8 cellular contexts compared by ENCODE assay signal in the genomic region with DNA sequence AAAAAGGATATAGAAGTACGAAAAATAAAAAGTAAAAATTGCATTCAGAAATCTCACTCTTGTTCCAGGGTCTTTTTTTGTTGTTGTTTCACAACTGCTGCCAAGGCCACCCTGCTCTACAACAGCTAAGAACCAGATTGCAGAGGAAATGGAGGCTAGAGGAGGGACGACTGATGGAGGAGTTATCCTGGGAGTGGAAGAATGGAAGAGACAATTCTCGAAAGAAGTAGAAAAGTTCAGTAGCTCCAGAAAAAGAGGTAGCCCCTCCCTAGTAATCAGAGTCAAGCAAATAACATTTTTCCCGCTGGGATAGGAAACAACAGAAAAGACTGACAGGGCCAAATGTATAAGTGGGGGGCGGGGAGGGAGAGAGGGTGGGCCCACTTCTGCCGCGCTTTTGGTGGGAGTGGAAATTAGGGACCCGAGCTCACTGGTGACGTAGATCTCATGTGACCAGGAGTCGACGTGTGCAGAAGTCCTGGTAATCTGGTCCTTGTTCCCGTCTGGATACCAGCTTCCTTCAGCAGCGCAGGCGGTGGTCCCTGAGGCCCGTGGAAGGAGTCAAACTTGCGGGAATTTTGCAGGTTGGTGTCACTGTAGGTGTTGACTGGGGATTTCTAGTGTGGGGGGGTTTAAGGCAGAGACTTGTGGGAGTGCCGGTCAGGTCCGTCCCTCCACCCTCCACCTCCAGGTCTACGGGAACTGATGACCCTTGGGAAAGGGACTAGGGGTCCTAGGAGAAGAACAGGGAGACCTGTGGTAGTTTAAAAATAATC. TPM values are rescaled to one million over a fixed set of nuclear protein-coding genes. Genes with fewer than 3 reads are reported as not detected.
DNase-seq lines count a peak whose midpoint lies in the region; ATAC-seq and TF ChIP-seq lines count a peak whose summit lies in the region.

Gene TCEAL9, plus strand, starts transcription at position 484 of the 776 bp plus-strand sequence. CDS start 1,179 bp downstream, outside the sequence.

- TF ChIP-seq CTCF in nephron (IDR thresholded peaks at IDR 0.05; ENCODE audit: unreplicated experiment in 3 of 3): no peak

- ATAC-seq in HG02981 (IDR thresholded peaks at IDR 0.05; ENCODE audit: unreplicated experiment) (no peak), HG02840 (IDR thresholded peaks at IDR 0.05; ENCODE audit: low FRiP score, unreplicated experiment) (no peak)

- peak within 1 kb of the TSS; percentile 72 for H3K27ac Mint-ChIP-seq in activated naive CD8-positive, alpha-beta T cell treated with anti-CD3 and anti-CD28 coated beads for 36 hours
- peak within 1 kb of the TSS; percentile 96 to 99 (median 98) for H3K27ac Mint-ChIP-seq in nephron

- H3K4me3 Mint-ChIP-seq in activated naive CD8-positive, alpha-beta T cell treated with anti-CD3 and anti-CD28 coated beads for 36 hours: peak within 1 kb of the TSS; percentile 89
- peak within 1 kb of the TSS; percentile 98 to 99 (median 99) for H3K4me3 Mint-ChIP-seq in nephron

- no peaks in the 10 kb centered on the region for H3K9me3 Mint-ChIP-seq in activated naive CD8-positive, alpha-beta T cell treated with anti-CD3 and anti-CD28 coated beads for 36 hours
- H3K9me3 Mint-ChIP-seq in nephron: peaks cover 3% of the 10 kb centered on the region

- peaks cover 5% of the 10 kb centered on the region for H3K36me3 Mint-ChIP-seq in activated naive CD8-positive, alpha-beta T cell treated with anti-CD3 and anti-CD28 coated beads for 36 hours
- peaks cover 27% of the 10 kb centered on the region for H3K36me3 Mint-ChIP-seq in nephron (ENCODE audit: low read depth)

- peaks cover 9% of the 10 kb centered on the region for H3K4me1 Mint-ChIP-seq in activated naive CD8-positive, alpha-beta T cell treated with anti-CD3 and anti-CD28 coated beads for 36 hours
- H3K4me1 Mint-ChIP-seq in nephron: peaks cover 12% of the 10 kb centered on the region

- no peaks in the 10 kb centered on the region for H3K27me3 Mint-ChIP-seq in activated naive CD8-positive, alpha-beta T cell treated with anti-CD3 and anti-CD28 coated beads for 36 hours
- no peaks in the 10 kb centered on the region for H3K27me3 Mint-ChIP-seq in nephron (ENCODE audit: low read depth)

- peak; percentile 46 for DNase-seq in activated CD8-positive, alpha-beta memory T cell treated with anti-CD3 and anti-CD28 coated beads, Interleukin-2, amount 50 U/mL, for 48 hours
- no peak for DNase-seq in activated CD8-positive, alpha-beta memory T cell treated with anti-CD3 and anti-CD28 coated beads, Interleukin-2, amount 50 U/mL, for 4 hours
- DNase-seq in NCI-H2081 (lab: John Stamatoyannopoulos, UW) (peak; percentile 83 to 88), glomerular endothelial cell (ENCODE audit: extremely low read depth, low read depth, low spot score) (no peak)
- peak; percentile 1 for DNase-seq in activated naive CD8-positive, alpha-beta T cell treated with anti-CD3 and anti-CD28 coated beads for 36 hours

RNA-seq across cellular contexts. Expression of gene TCEAL9, which starts in this region (rescaled TPM):
- total RNA-seq in activated naive CD8-positive, alpha-beta T cell treated with anti-CD3 and anti-CD28 coated beads for 36 hours: 10 to 100 TPM in 1 of 2 experiments, 1 to 10 TPM in 1; 9.6 to 10.4 TPM
- total RNA-seq in glomerular endothelial cell: 106 and 126 TPM in 2 replicates

Comparison
In these comparisons a context has a peak if more than half of its experiments do, and no peak if none do; other contexts are left out.
1. DNase-seq: peak in activated CD8-positive, alpha-beta memory T cell treated with anti-CD3 and anti-CD28 coated beads, Interleukin-2, amount 50 U/mL, for 48 hours (single experiment), NCI-H2081 (2 of 2) and activated naive CD8-positive, alpha-beta T cell treated with anti-CD3 and anti-CD28 coated beads for 36 hours (single experiment); none in activated CD8-positive, alpha-beta memory T cell treated with anti-CD3 and anti-CD28 coated beads, Interleukin-2, amount 50 U/mL, for 4 hours (single experiment) and glomerular endothelial cell (single experiment).